ENCODE assay signal across 1 cellular context in genomic region chr7:106464651-106465050, GRCh38.
TF ChIP-seq lines count a peak whose summit lies in the region.

No MANE protein-coding gene starts in this region.

TF ChIP-seq in GM12878, 131 proteins besides CTCF, POLR2A, EP300 and RAD21 (continued from another document):
- TF ChIP-seq REST (IDR thresholded peaks at IDR 0.05; ENCODE audit: low read depth, low read length) (no peak), SUPT20H (IDR thresholded peaks at IDR 0.05; ENCODE audit: borderline replicate concordance, control insufficient read depth, low read depth, low read length) (no peak), PBX3 (IDR thresholded peaks at IDR 0.05; ENCODE audit: insufficient replicate concordance, low read depth, low read length) (no peak), CREM (IDR thresholded peaks at IDR 0.05; ENCODE audit: low read depth) (no peak)
